In the genomic region with DNA sequence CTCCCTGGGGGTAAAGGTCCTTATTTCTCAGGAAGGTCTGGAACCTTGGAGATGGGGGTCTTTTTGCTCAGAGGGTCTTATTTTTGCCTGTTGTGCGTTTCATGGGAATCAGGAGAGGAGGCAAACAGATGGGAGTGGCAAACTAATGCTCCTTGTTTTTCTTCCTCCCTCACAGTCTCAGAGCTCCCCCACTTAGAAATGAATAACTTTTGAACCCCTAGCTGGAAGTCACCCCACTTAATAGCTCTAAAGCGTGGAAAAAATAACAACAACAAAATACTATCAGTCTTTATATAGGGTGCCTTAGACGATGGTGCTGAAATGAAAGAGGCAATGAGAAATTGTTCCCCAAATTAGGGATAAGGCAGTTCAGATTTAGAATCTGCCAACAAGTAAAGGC, we compare ENCODE assay signal across 24 cellular contexts.
A peak's percentile ranks its signal among the peaks of the same experiment; 100 is the strongest.
DNase-seq lines count a peak whose midpoint lies in the region; ATAC-seq and FAIRE-seq lines count a peak whose summit lies in the region.
"Had no signal": no experiment of that assay in that cellular context is flagged by ENCODE, and none has a peak within 500 bp of the region (broad histone marks: within the 10 kb centered on the region; RNA-seq: fewer than 3 reads in every experiment).

No MANE protein-coding gene starts in this region.

- no peak for FAIRE-seq in HTR-8/SVneo (lab: Jason Lieb, UNC)
- FAIRE-seq: GM12878 had no signal

- DNase-seq in Daoy (ENCODE audit: low read depth) (peak; percentile 15), HTR-8/SVneo (ENCODE audit: insufficient read length, low spot score) (peak; percentile 22), glomerular visceral epithelial cell (ENCODE audit: extremely low spot score) (peak; percentile 13), renal cortical epithelial cell (ENCODE audit: low read depth) (peak; percentile 81), NCI-H2107 treated with DMSO at 0.1 percent for 48 hours (lab: John Stamatoyannopoulos, UW; ENCODE audit: unreplicated experiment) (no peak), AG08396 (ENCODE audit: low spot score) (no peak)
- DNase-seq: Calu3, DMS153, DND-41, GDM1, GOT3, IMR-90, KG1, MM.1S, NCI-H1048, NCI-H1417, NCI-H1694, NCI-H2029 treated with DMSO at 0.1 percent for 48 hours, NCI-H2227 treated with DMSO at 0.1 percent for 48 hours, NCI-H69, SHP77 treated with DMSO at 0.1 percent for 48 hours had no signal

- ATAC-seq in GM19023 (IDR thresholded peaks at IDR 0.05; ENCODE audit: unreplicated experiment): no peak
- ATAC-seq: GM12878, Panc1 had no signal

Comparison
In these comparisons a context has a peak if more than half of its experiments do, and no peak if none do; other contexts are left out.
1. DNase-seq: peak in Daoy (single experiment), HTR-8/SVneo (single experiment), glomerular visceral epithelial cell (single experiment) and renal cortical epithelial cell (single experiment); none in NCI-H2107 treated with DMSO at 0.1 percent for 48 hours (single experiment) and AG08396 (single experiment).